In the genomic region with DNA sequence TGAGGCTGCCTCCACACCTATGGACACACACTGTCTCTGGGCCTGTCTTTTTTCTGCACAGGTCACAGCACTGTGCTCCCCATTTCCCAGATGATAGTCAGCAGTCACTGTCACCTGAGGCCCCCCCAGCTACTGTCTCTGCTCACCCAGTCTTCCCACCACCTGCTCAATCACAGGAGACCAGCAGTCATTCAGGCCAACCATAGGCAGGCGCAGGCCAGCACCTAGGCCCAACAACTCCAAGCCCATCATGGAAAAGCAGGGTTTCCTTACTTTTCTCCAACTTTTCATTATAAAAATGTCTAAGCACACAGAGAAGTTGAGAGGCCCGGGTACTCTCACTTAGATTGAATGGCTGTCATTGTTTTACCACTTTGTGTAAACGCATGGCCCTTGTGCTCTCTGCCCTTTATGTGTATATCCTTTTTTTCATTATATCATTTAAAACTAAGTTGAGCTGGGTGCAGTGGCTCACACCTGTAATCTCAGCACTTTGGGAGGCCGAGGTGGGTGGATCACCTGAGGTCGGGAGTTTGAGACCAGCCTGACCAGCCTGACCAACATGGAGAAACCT, we compare ENCODE assay signal across 12 cellular contexts. TPM values are rescaled to one million over a fixed set of nuclear protein-coding genes. Genes with fewer than 3 reads are reported as not detected.
A peak's percentile ranks its signal among the peaks of the same experiment; 100 is the strongest.
DNase-seq lines count a peak whose midpoint lies in the region; ATAC-seq and TF ChIP-seq lines count a peak whose summit lies in the region.
"Had no signal": no experiment of that assay in that cellular context is flagged by ENCODE, and none has a peak within 500 bp of the region (broad histone marks: within the 10 kb centered on the region; RNA-seq: fewer than 3 reads in every experiment).

No MANE protein-coding gene starts in this region.

- H3K79me2 ChIP-seq in ACC112 (ENCODE audit: control insufficient read depth, insufficient read depth, low read length, unreplicated experiment): peaks cover 96% of the 10 kb centered on the region
- peaks cover 74% of the 10 kb centered on the region for H3K79me2 ChIP-seq in neural progenitor cell (ENCODE audit: low read depth)

- H3K36me3 Mint-ChIP-seq in neural progenitor cell: peaks cover 9% of the 10 kb centered on the region

- H3K27me3 ChIP-seq in ACC112 (ENCODE audit: insufficient read depth, low read length) (no peaks in the 10 kb centered on the region), neural progenitor cell (no peaks in the 10 kb centered on the region)
- no peaks in the 10 kb centered on the region for H3K27me3 ChIP-seq in effector memory CD4-positive, alpha-beta T cell (replicated peaks; ENCODE audit: control insufficient read depth, insufficient read depth, low read length, poor library complexity, severe bottlenecking)

- ATAC-seq in GM19397 (IDR thresholded peaks at IDR 0.05; ENCODE audit: unreplicated experiment) (no peak), GM21825 (IDR thresholded peaks at IDR 0.05; ENCODE audit: unreplicated experiment) (no peak), GM19395 (IDR thresholded peaks at IDR 0.05; ENCODE audit: unreplicated experiment) (no peak), GM18498 (IDR thresholded peaks at IDR 0.05; ENCODE audit: unreplicated experiment) (no peak)
- ATAC-seq: activated CD4-positive, CD25-positive, alpha-beta regulatory T cell treated with anti-CD3 and anti-CD28 coated beads, Interleukin-2, amount 50 U/mL, for 24 hours had no signal

- peak overlapping the region; percentile 51 for H3K27ac Mint-ChIP-seq in neural progenitor cell
- H3K27ac Mint-ChIP-seq: stimulated activated naive CD8-positive, alpha-beta T cell treated with anti-CD3 and anti-CD28 coated beads, Interleukin-15, Interleukin-2, amounts not matched to agents 100 ng/mL and 50 ng/mL, for 24 hours had no signal

- peaks cover 68% of the 10 kb centered on the region for H3K4me1 ChIP-seq in ACC112 (ENCODE audit: control insufficient read depth, insufficient read depth, low read length, unreplicated experiment)
- H3K4me1 ChIP-seq in HEK293 (ENCODE audit: control insufficient read depth, insufficient read depth, low read length): peaks cover 5% of the 10 kb centered on the region
- H3K4me1 ChIP-seq in effector memory CD4-positive, alpha-beta T cell (ENCODE audit: control insufficient read depth, insufficient read depth, low read length, poor library complexity, severe bottlenecking): peaks cover 79% of the 10 kb centered on the region
- peaks cover 3% of the 10 kb centered on the region for H3K4me1 ChIP-seq in neural progenitor cell

- H3K4me3 ChIP-seq in ACC112 (ENCODE audit: low read depth, low read length) (no peak overlapping the region), HEK293 (ENCODE audit: low read depth, low read length) (no peak overlapping the region), neural progenitor cell (no peak overlapping the region)
- H3K4me3 ChIP-seq in effector memory CD4-positive, alpha-beta T cell (ENCODE audit: insufficient read depth, low read depth, low read length, poor library complexity, severe bottlenecking): no peak overlapping the region

- TF ChIP-seq CTCF in HEK293 (tag by site-specific recombination; IDR thresholded peaks at IDR 0.05) (no peak), neural progenitor cell (IDR thresholded peaks at IDR 0.05) (no peak)

- peaks cover 3% of the 10 kb centered on the region for H3K27me3 Mint-ChIP-seq in neural progenitor cell (ENCODE audit: insufficient read depth, low read depth)
- H3K27me3 Mint-ChIP-seq: stimulated activated naive CD8-positive, alpha-beta T cell treated with anti-CD3 and anti-CD28 coated beads, Interleukin-15, Interleukin-2, amounts not matched to agents 100 ng/mL and 50 ng/mL, for 24 hours had no signal

- POLR2A ChIA-PET in HEK293 (lab: Yijun Ruan, JAX): interaction anchor here (0.6 to 2.3 kb wide), 5 partner anchors 13 to 57 kb away, joined by 3 to 16 read pairs (median 10); a partner anchor contains a TSS

- no peak overlapping the region for H3K4me2 ChIP-seq in neural progenitor cell

- no peaks in the 10 kb centered on the region for H3K9me3 ChIP-seq in HEK293 (ENCODE audit: control insufficient read depth, insufficient read depth, low read depth, low read length)
- no peaks in the 10 kb centered on the region for H3K9me3 ChIP-seq in effector memory CD4-positive, alpha-beta T cell (ENCODE audit: control insufficient read depth, low read length)
- no peaks in the 10 kb centered on the region for H3K9me3 ChIP-seq in neural progenitor cell (ENCODE audit: low read depth)

- H4K20me1 ChIP-seq in neural progenitor cell (ENCODE audit: low read depth): peaks cover 56% of the 10 kb centered on the region

- no peak overlapping the region for H3K9ac ChIP-seq in neural progenitor cell

- H3F3A ChIP-seq in neural progenitor cell (ENCODE audit: low read depth): peaks cover 3% of the 10 kb centered on the region

- DNase-seq in effector memory CD4-positive, alpha-beta T cell: no peak
- DNase-seq in neural progenitor cell (ENCODE audit: low spot score): no peak
- DNase-seq: HCEC 1CT, SHP77 treated with DMSO at 0.1 percent for 48 hours had no signal

- no peak overlapping the region for H3K4me3 Mint-ChIP-seq in neural progenitor cell
- H3K4me3 Mint-ChIP-seq: stimulated activated naive CD8-positive, alpha-beta T cell treated with anti-CD3 and anti-CD28 coated beads, Interleukin-15, Interleukin-2, amounts not matched to agents 100 ng/mL and 50 ng/mL, for 24 hours had no signal

- H3K36me3 ChIP-seq in ACC112 (ENCODE audit: insufficient read depth, low read length) (peaks cover 7% of the 10 kb centered on the region), HEK293 (ENCODE audit: control insufficient read depth in 2 of 2, insufficient read depth in 1 of 2, low read length in 2 of 2) (peaks cover 0 to 3% of the 10 kb centered on the region in 2 experiments; a peak in 2 of 3 replicates), neural progenitor cell (no peaks in the 10 kb centered on the region)
- peaks cover 10% of the 10 kb centered on the region for H3K36me3 ChIP-seq in effector memory CD4-positive, alpha-beta T cell (ENCODE audit: control insufficient read depth, insufficient read depth, low read length)

- H2AFZ ChIP-seq in ACC112 (ENCODE audit: low read length, unreplicated experiment) (no peak overlapping the region), neural progenitor cell (replicated peaks) (no peak overlapping the region)

- H3K9me3 Mint-ChIP-seq in neural progenitor cell: no peaks in the 10 kb centered on the region
- H3K9me3 Mint-ChIP-seq: stimulated activated naive CD8-positive, alpha-beta T cell treated with anti-CD3 and anti-CD28 coated beads, Interleukin-15, Interleukin-2, amounts not matched to agents 100 ng/mL and 50 ng/mL, for 24 hours had no signal

- H3K27ac ChIP-seq in ACC112 (ENCODE audit: low read depth, low read length) (peak overlapping the region; percentile 76), HEK293 (ENCODE audit: extremely low read depth, low read depth, low read length) (no peak overlapping the region), neural progenitor cell (no peak overlapping the region)
- H3K27ac ChIP-seq in effector memory CD4-positive, alpha-beta T cell (ENCODE audit: insufficient read depth, low read length, poor library complexity, severe bottlenecking): peak overlapping the region; percentile 60

- H3K4me1 Mint-ChIP-seq in neural progenitor cell: peaks cover 20% of the 10 kb centered on the region

- CTCF ChIA-PET in HEK293 (lab: Yijun Ruan, JAX): interaction anchor here (0.5 to 16.4 kb wide), 4 partner anchors 7 to 1301 kb away, joined by 3 to 581 read pairs (median 16); a partner anchor contains a TSS

TF ChIP-seq in HEK293, 187 proteins besides CTCF, POLR2A, EP300 and RAD21:
- TF ChIP-seq, protein P1, sequence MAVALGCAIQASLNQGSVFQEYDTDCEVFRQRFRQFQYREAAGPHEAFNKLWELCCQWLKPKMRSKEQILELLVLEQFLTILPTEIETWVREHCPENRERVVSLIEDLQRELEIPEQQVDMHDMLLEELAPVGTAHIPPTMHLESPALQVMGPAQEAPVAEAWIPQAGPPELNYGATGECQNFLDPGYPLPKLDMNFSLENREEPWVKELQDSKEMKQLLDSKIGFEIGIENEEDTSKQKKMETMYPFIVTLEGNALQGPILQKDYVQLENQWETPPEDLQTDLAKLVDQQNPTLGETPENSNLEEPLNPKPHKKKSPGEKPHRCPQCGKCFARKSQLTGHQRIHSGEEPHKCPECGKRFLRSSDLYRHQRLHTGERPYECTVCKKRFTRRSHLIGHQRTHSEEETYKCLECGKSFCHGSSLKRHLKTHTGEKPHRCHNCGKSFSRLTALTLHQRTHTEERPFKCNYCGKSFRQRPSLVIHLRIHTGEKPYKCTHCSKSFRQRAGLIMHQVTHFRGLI (tag by site-specific recombination; IDR thresholded peaks at IDR 0.05): peak; percentile 92
- TF ChIP-seq ZNF544 (tag by site-specific recombination; IDR thresholded peaks at IDR 0.05): no peak

RNA-seq across cellular contexts. Expression of a gene that starts 7.1 kb away (rescaled TPM):
- 8.2 and 19.3 TPM in 2 replicates for total RNA-seq in neural progenitor cell (ENCODE audit: low replicate concordance)

RNA-seq across cellular contexts. Expression of a gene that starts 33.3 kb away (rescaled TPM):
- under 0.01 TPM in 1 of 2 replicates, not detected in the other for total RNA-seq in neural progenitor cell (ENCODE audit: low replicate concordance)

RNA-seq across cellular contexts. Expression of a gene that starts 34.6 kb away (rescaled TPM):
- total RNA-seq in neural progenitor cell (ENCODE audit: low replicate concordance): under 0.01 TPM in 2 replicates

RNA-seq across cellular contexts. Expression of a gene that starts 43.7 kb away (rescaled TPM):
- 3.8 and 6.8 TPM in 2 replicates for total RNA-seq in neural progenitor cell (ENCODE audit: low replicate concordance)

RNA-seq across cellular contexts. Expression of a gene that starts 57.5 kb away (rescaled TPM):
- total RNA-seq in neural progenitor cell (ENCODE audit: low replicate concordance): 7,069 and 9,364 TPM in 2 replicates

Comparison
In these comparisons a context has a peak if more than half of its experiments do, and no peak if none do; other contexts are left out.
1. H3K27ac ChIP-seq: peak in ACC112 (single experiment) and effector memory CD4-positive, alpha-beta T cell (single experiment); none in HEK293 (single experiment) and neural progenitor cell (single experiment).